25 cellular contexts compared by ENCODE assay signal in genomic region chr4:7197910-7198309, GRCh38. TPM values are rescaled to one million over a fixed set of nuclear protein-coding genes. Genes with fewer than 3 reads are reported as not detected.
DNase-seq lines count a peak whose midpoint lies in the region; ATAC-seq and TF ChIP-seq lines count a peak whose summit lies in the region.
"Had no signal": no experiment of that assay in that cellular context is flagged by ENCODE, and none has a peak within 500 bp of the region (broad histone marks: within the 10 kb centered on the region; RNA-seq: fewer than 3 reads in every experiment).

No MANE protein-coding gene starts in this region.

- H3K79me1 ChIP-seq in IMR-90 (ENCODE audit: low read depth in 1 of 2, low read length in 2 of 2), result no peaks in the 10 kb centered on the region

- peak; percentile 38 for ATAC-seq in IMR-90 (ENCODE audit: low read depth)
- ATAC-seq: heart left ventricle, mucosa of descending colon had no signal

- no peak overlapping the region for H2BK15ac ChIP-seq in IMR-90 (ENCODE audit: low read depth, low read length)

- H2AK9ac ChIP-seq in IMR-90 (replicated peaks; ENCODE audit: low read depth, low read length, poor library complexity), result no peak overlapping the region

- no peak overlapping the region for H3K4me3 ChIP-seq in IMR-90 (ENCODE audit: insufficient read depth, low read depth, low read length)
- no peak overlapping the region for H3K4me3 ChIP-seq in sigmoid colon
- H3K4me3 ChIP-seq: colonic mucosa, heart left ventricle, left ventricle myocardium inferior, MG63, mucosa of descending colon, neural progenitor cell, prostate gland, skin epidermis, tibial nerve had no signal

- no peak overlapping the region for H3K14ac ChIP-seq in IMR-90 (replicated peaks; ENCODE audit: low read depth, low read length)

- H3K9me3 Mint-ChIP-seq in glutamatergic neuron (ENCODE audit: unreplicated experiment) (peaks cover 5% of the 10 kb centered on the region), immature natural killer cell (no peaks in the 10 kb centered on the region)
- H3K9me3 Mint-ChIP-seq: activated CD4-positive, alpha-beta memory T cell treated with anti-CD3 and anti-CD28 coated beads, Interleukin-2, amount 10 ng/mL, durations not matched to agents 7 days and 5 days; neural progenitor cell had no signal

- H3K4me3 Mint-ChIP-seq in glutamatergic neuron (ENCODE audit: unreplicated experiment), result peak overlapping the region; percentile 10
- H3K4me3 Mint-ChIP-seq in immature natural killer cell, result no peak overlapping the region
- H3K4me3 Mint-ChIP-seq: activated CD4-positive, alpha-beta memory T cell treated with anti-CD3 and anti-CD28 coated beads, Interleukin-2, amount 10 ng/mL, durations not matched to agents 7 days and 5 days; neural progenitor cell had no signal

- no peak overlapping the region for H3K27ac ChIP-seq in IMR-90 (ENCODE audit: insufficient read depth, low read length)
- H3K27ac ChIP-seq in sigmoid colon, result no peak overlapping the region
- H3K27ac ChIP-seq: 22Rv1, colonic mucosa, heart left ventricle, left ventricle myocardium inferior, neural progenitor cell, prostate gland, RWPE1, skin epidermis had no signal

- H3K4me1 ChIP-seq in IMR-90 (ENCODE audit: control insufficient read depth, insufficient read depth, low read length), result peaks cover 5% of the 10 kb centered on the region; the same call in 1 of the 2 replicates
- H3K4me1 ChIP-seq in sigmoid colon, result peaks cover 0 to 41% (median 28%) of the 10 kb centered on the region in 4 donors
- H3K4me1 ChIP-seq: colonic mucosa had no signal

- TF ChIP-seq EP300 in sigmoid colon (IDR thresholded peaks at IDR 0.05), result no peak

- H3K27me3 Mint-ChIP-seq in glutamatergic neuron (ENCODE audit: unreplicated experiment) (peaks cover 16% of the 10 kb centered on the region), immature natural killer cell (ENCODE audit: low read depth in 3 of 3) (peaks cover 5 to 15% (median 13%) of the 10 kb centered on the region in 3 donors)

- CTCF ChIA-PET in IMR-90 (lab: Yijun Ruan, JAX), result interaction anchor here (1.6 kb wide), 1 partner anchor 138 kb away, joined by 6 read pairs; no protein-coding TSS in a partner anchor

- H3K27ac Mint-ChIP-seq in glutamatergic neuron (ENCODE audit: unreplicated experiment) (no peak overlapping the region), immature natural killer cell (no peak overlapping the region)
- H3K27ac Mint-ChIP-seq: activated CD4-positive, alpha-beta memory T cell treated with anti-CD3 and anti-CD28 coated beads, Interleukin-2, amount 10 ng/mL, durations not matched to agents 7 days and 5 days had no signal

- H4K20me1 ChIP-seq in IMR-90 (ENCODE audit: insufficient read depth, low read length), result no peaks in the 10 kb centered on the region; the same call in 1 of the 2 replicates

- peaks cover 40% of the 10 kb centered on the region for H3K27me3 ChIP-seq in IMR-90 (ENCODE audit: control insufficient read depth, insufficient read depth, low read length)
- H3K27me3 ChIP-seq in sigmoid colon, result peaks cover 0 to 22% (median 16%) of the 10 kb centered on the region in 3 donors
- H3K27me3 ChIP-seq: MG63 had no signal

- H4K91ac ChIP-seq in IMR-90 (ENCODE audit: insufficient read depth, low read depth, low read length), result no peak overlapping the region

- BruUV-seq in IMR-90 (replicated peaks; lab: Mats Ljungman, UMichigan), result no TSS peak

- H3K9me3 ChIP-seq in IMR-90 (ENCODE audit: control insufficient read depth, insufficient read depth, low read length) (no peaks in the 10 kb centered on the region), sigmoid colon (no peaks in the 10 kb centered on the region)
- H3K9me3 ChIP-seq: colonic mucosa, heart left ventricle, left ventricle myocardium inferior, MG63, mucosa of descending colon, prostate gland, tibial nerve had no signal

- no peak overlapping the region for H2AK5ac ChIP-seq in IMR-90 (ENCODE audit: low read depth, low read length)

- no peak for TF ChIP-seq RAD21 in IMR-90 (IDR thresholded peaks at IDR 0.05; ENCODE audit: low read length)

- POLR2A ChIA-PET in IMR-90 (lab: Charles Lee; ENCODE audit: unreplicated experiment), result no interaction called here

- no peak for TF ChIP-seq CTCF in IMR-90 (conservative IDR thresholded peaks at IDR 0.05; ENCODE audit: low read depth, low read length)
- TF ChIP-seq CTCF in glutamatergic neuron (IDR thresholded peaks at IDR 0.05; ENCODE audit: partially characterized antibody, unreplicated experiment), result no peak
- TF ChIP-seq CTCF in sigmoid colon (IDR thresholded peaks at IDR 0.05), result no peak

- no peak overlapping the region for H2BK5ac ChIP-seq in IMR-90 (ENCODE audit: low read depth, low read length, poor library complexity, severe bottlenecking)

- H2AFZ ChIP-seq in IMR-90 (replicated peaks; ENCODE audit: low read length, poor library complexity), result no peak overlapping the region
- H2AFZ ChIP-seq: neural progenitor cell had no signal

- no peaks in the 10 kb centered on the region for H3K36me3 Mint-ChIP-seq in glutamatergic neuron (ENCODE audit: unreplicated experiment)
- H3K36me3 Mint-ChIP-seq in immature natural killer cell, result no peaks in the 10 kb centered on the region
- H3K36me3 Mint-ChIP-seq: neural progenitor cell had no signal

- H3K9ac ChIP-seq in IMR-90 (ENCODE audit: low read depth, low read length), result no peak overlapping the region
- H3K9ac ChIP-seq: neural progenitor cell had no signal

- intact Hi-C loops in IMR-90 (cut with micrococcal nuclease) (loop anchor here (10.0 kb wide), 1 partner anchor 787 kb away; no protein-coding TSS in a partner anchor), sigmoid colon (cut with DNase I) (no loop called here)

- H4K8ac ChIP-seq in IMR-90 (ENCODE audit: low read depth in 2 of 2, low read length in 2 of 2), result no peak overlapping the region

- in situ Hi-C loops in IMR-90 (cut with MboI; ENCODE audit: low sequenced_read_pairs), result loop anchor here (5.0 to 10.0 kb wide), 2 partner anchors 89 to 527 kb away; no protein-coding TSS in a partner anchor

- no peak overlapping the region for H3K18ac ChIP-seq in IMR-90 (ENCODE audit: low read depth, low read length)

- no peak overlapping the region for H4K5ac ChIP-seq in IMR-90 (ENCODE audit: low read depth, low read length)

- DNase-seq in DMS 273 (lab: John Stamatoyannopoulos, UW; ENCODE audit: unreplicated experiment) (peak; percentile 48), DMS 273 treated with DMSO at 0.1 percent for 48 hours (lab: John Stamatoyannopoulos, UW) (no peak), IMR-90 (no peak), glutamatergic neuron (peak; percentile 42), sigmoid colon (peak; percentile 62), hepatic stellate cell (ENCODE audit: low spot score) (no peak), immature natural killer cell (no peak)
- DNase-seq in stimulated activated CD4-positive, alpha-beta T cell treated with anti-CD3 and anti-CD28 coated beads, Interleukin-2, amount 100 ng/mL, for 48 hours, result no peak
- DNase-seq: activated CD4-positive, alpha-beta memory T cell treated with anti-CD3 and anti-CD28 coated beads, Interleukin-2, amount 10 ng/mL, durations not matched to agents 7 days and 5 days; activated CD4-positive, CD25-positive, alpha-beta regulatory T cell; colonic mucosa; left ventricle myocardium inferior; MG63; NCI-H1436 treated with DMSO at 0.1 percent for 48 hours; NCI-H510A; stimulated activated CD4-positive, alpha-beta T cell treated with anti-CD3 and anti-CD28 coated beads, Interleukin-2, amount 100 ng/mL, for 24 hours; stimulated activated naive CD4-positive, alpha-beta T cell had no signal

- no peak overlapping the region for H2BK20ac ChIP-seq in IMR-90 (ENCODE audit: low read depth, low read length)

- TF ChIP-seq POLR2A in IMR-90 (IDR thresholded peaks at IDR 0.05; ENCODE audit: low read depth, low read length) (no peak), sigmoid colon (IDR thresholded peaks at IDR 0.05) (no peak)

- no peak overlapping the region for H3K23ac ChIP-seq in IMR-90 (ENCODE audit: low read depth, low read length)

- no peak overlapping the region for H3K56ac ChIP-seq in IMR-90 (ENCODE audit: extremely low read depth, insufficient read depth, low read length)

- no peaks in the 10 kb centered on the region; the same call in 1 of the 2 replicates for H3K9me1 ChIP-seq in IMR-90 (ENCODE audit: insufficient read depth, low read length)

- H2BK120ac ChIP-seq in IMR-90 (ENCODE audit: low read depth, low read length), result no peak overlapping the region

- no peak overlapping the region for H3K4ac ChIP-seq in IMR-90 (ENCODE audit: low read depth, low read length)

- no peaks in the 10 kb centered on the region for H3K36me3 ChIP-seq in IMR-90 (ENCODE audit: control insufficient read depth, insufficient read depth, low read length)
- H3K36me3 ChIP-seq in sigmoid colon, result no peaks in the 10 kb centered on the region
- H3K36me3 ChIP-seq: colonic mucosa, heart left ventricle, left ventricle myocardium inferior, MG63, neural progenitor cell, prostate gland, tibial nerve had no signal

- H3K4me1 Mint-ChIP-seq in glutamatergic neuron (ENCODE audit: low read depth, unreplicated experiment) (peaks cover 47% of the 10 kb centered on the region), immature natural killer cell (no peaks in the 10 kb centered on the region)
- H3K4me1 Mint-ChIP-seq: activated CD4-positive, alpha-beta memory T cell treated with anti-CD3 and anti-CD28 coated beads, Interleukin-2, amount 10 ng/mL, durations not matched to agents 7 days and 5 days had no signal

- dilution Hi-C loops in IMR-90 (cut with HindIII; ENCODE audit: low sequenced_read_pairs, unreplicated experiment), result no loop called here

- 80% methylated on average over 1 of the region's 5 CpGs; no CpG with 5 or more reads in 1 of the 2 experiments for WGBS in IMR-90 (ENCODE audit: extremely low coverage in 2 of 2, insufficient read length in 1 of 2), 2 experiments
- WGBS in sigmoid colon, 2 donors, result 76 to 86% methylated on average over 5 of the region's 5 CpGs

- no peak overlapping the region for H3K4me2 ChIP-seq in IMR-90 (ENCODE audit: low read depth, low read length)
- H3K4me2 ChIP-seq: neural progenitor cell had no signal

TF ChIP-seq in IMR-90, 13 proteins besides CTCF, POLR2A, EP300 and RAD21 (continues in another document):
- TF ChIP-seq USF2 (IDR thresholded peaks at IDR 0.05; ENCODE audit: low read depth, low read length), result no peak
- TF ChIP-seq CEBPB (IDR thresholded peaks at IDR 0.05; ENCODE audit: low read depth, low read length), result no peak

RNA-seq across cellular contexts. Expression of gene SORCS2, which starts 5.6 kb away (rescaled TPM):
- total RNA-seq in IMR-90 (2012; rRNA removed) (0.28 and 0.36 TPM in 2 replicates), glutamatergic neuron (ENCODE audit: unreplicated experiment) (29.5 TPM), sigmoid colon (1 to 10 TPM; 2.0 to 6.4 (median 4.0) TPM)
- polyA plus RNA-seq in IMR-90 (2012; rRNA removed) (0.62 and 0.67 TPM in 2 replicates), sigmoid colon (1 to 10 TPM in 1 of 3 donors, not detected in 2; 1.8 TPM), immature natural killer cell (under 1 TPM in 2 of 3 donors, not detected in 1; 0.04 to 0.16 TPM)
- polyA plus RNA-seq in IMR-90 (2012; cell fraction: cytosol; rRNA removed), result 0.22 and 0.70 TPM in 2 replicates
- 0.76 and 0.77 TPM in 2 replicates for polyA plus RNA-seq in IMR-90 (2012; cell fraction: nucleus; rRNA removed; ENCODE audit: low replicate concordance)

Comparison
In these comparisons a context has a peak if more than half of its experiments do, and no peak if none do; other contexts are left out.
1. DNase-seq: peak in DMS 273 (single experiment), glutamatergic neuron (single experiment) and sigmoid colon (single experiment); none in DMS 273 treated with DMSO at 0.1 percent for 48 hours (single experiment), IMR-90 (single experiment), stimulated activated CD4-positive, alpha-beta T cell treated with anti-CD3 and anti-CD28 coated beads, Interleukin-2, amount 100 ng/mL, for 48 hours (0 of 2), hepatic stellate cell (single experiment) and immature natural killer cell (0 of 3).